Comparison of ENCODE assay signal across 1 cellular context in genomic region chr7:129169705-129170319, GRCh38.
TF ChIP-seq lines count a peak whose summit lies in the region.

No MANE protein-coding gene starts in this region.

TF ChIP-seq in GM12878, 131 proteins besides CTCF, POLR2A, EP300 and RAD21 (continued from another document):
- TF ChIP-seq EED (IDR thresholded peaks at IDR 0.05; ENCODE audit: low read depth) (peak; percentile 65), CBX3 (IDR thresholded peaks at IDR 0.05; ENCODE audit: borderline replicate concordance, low read depth) (no peak), WRNIP1 (IDR thresholded peaks at IDR 0.05; ENCODE audit: borderline replicate concordance, low read depth, low read length) (0 out of 2 replicates have a peak, but pooled peaks have one; percentile 71), GABPA (IDR thresholded peaks at IDR 0.05; ENCODE audit: low read depth) (0 out of 2 replicates have a peak, but pooled peaks have one; percentile 21), MTA2 (IDR thresholded peaks at IDR 0.05; ENCODE audit: low read depth) (0 out of 2 replicates have a peak, but pooled peaks have one; percentile 8), JUNB (IDR thresholded peaks at IDR 0.05) (peak; percentile 81), CHD2 (IDR thresholded peaks at IDR 0.05; ENCODE audit: borderline replicate concordance, low read depth, low read length) (no peak), SMAD1 (IDR thresholded peaks at IDR 0.05; ENCODE audit: low read depth, partially characterized antibody) (no peak), BHLHE40 (IDR thresholded peaks at IDR 0.05; ENCODE audit: borderline replicate concordance in 1 of 2, low read depth in 2 of 2, low read length in 1 of 2) (peak in 1 of 2 experiments; percentile 46; a peak in 1 of 4 replicates), PRDM15 (CRISPR knock-in tag; IDR thresholded peaks at IDR 0.05) (no peak), RUNX3 (IDR thresholded peaks at IDR 0.05; ENCODE audit: low read length) (peak; percentile 58), EGR1 (IDR thresholded peaks at IDR 0.05; ENCODE audit: borderline replicate concordance in 1 of 2, low read depth in 2 of 2, low read length in 2 of 2) (no peak), SMARCA5 (IDR thresholded peaks at IDR 0.05) (no peak), POLR2AphosphoS2 (IDR thresholded peaks at IDR 0.05; ENCODE audit: low read depth, low read length) (0 out of 2 replicates have a peak, but pooled peaks have one; percentile 10), NFIC (IDR thresholded peaks at IDR 0.05; ENCODE audit: low read depth, low read length) (peak; percentile 75; the same call in 1 of the 2 replicates), SPI1 (IDR thresholded peaks at IDR 0.05; ENCODE audit: borderline replicate concordance, insufficient read depth, low read depth, low read length) (no peak), HSF1 (IDR thresholded peaks at IDR 0.05; ENCODE audit: low read depth, low read length) (no peak), ZBED1 (IDR thresholded peaks at IDR 0.05; ENCODE audit: borderline replicate concordance) (no peak; the same call in 1 of the 2 replicates), FOS (IDR thresholded peaks at IDR 0.05; ENCODE audit: borderline replicate concordance, extremely low read depth, insufficient read length) (no peak), FOXM1 (IDR thresholded peaks at IDR 0.05; ENCODE audit: low read depth, low read length) (peak; percentile 52), CREB1 (IDR thresholded peaks at IDR 0.05; ENCODE audit: low read depth) (peak; percentile 28; the same call in 1 of the 2 replicates), TAF1 (IDR thresholded peaks at IDR 0.05; ENCODE audit: borderline replicate concordance, low read depth, low read length) (peak; percentile 57; the same call in 1 of the 2 replicates), CREM (IDR thresholded peaks at IDR 0.05; ENCODE audit: low read depth) (0 out of 2 replicates have a peak, but pooled peaks have one; percentile 9), IRF4 (IDR thresholded peaks at IDR 0.05; ENCODE audit: low read depth, low read length) (0 out of 2 replicates have a peak, but pooled peaks have one; percentile 37), MYB (IDR thresholded peaks at IDR 0.05; ENCODE audit: borderline replicate concordance, low read depth, low read length) (no peak), RBBP5 (conservative IDR thresholded peaks at IDR 0.05) (no peak), POU2F2 (IDR thresholded peaks at IDR 0.05; ENCODE audit: borderline replicate concordance, low read depth, low read length) (peak; percentile 59; the same call in 2 of the 3 replicates), RB1 (IDR thresholded peaks at IDR 0.05; ENCODE audit: borderline replicate concordance) (no peak)
